8 cellular contexts compared by ENCODE assay signal in genomic region chr6:83221886-83222479, GRCh38. TPM values are rescaled to one million over a fixed set of nuclear protein-coding genes. Genes with fewer than 3 reads are reported as not detected.
A peak's percentile ranks its signal among the peaks of the same experiment; 100 is the strongest.
DNase-seq lines count a peak whose midpoint lies in the region; ATAC-seq and TF ChIP-seq lines count a peak whose summit lies in the region.

No MANE protein-coding gene starts in this region.

- ATAC-seq in stimulated activated memory B cell treated with anti-CD40 and anti-IgM and Interleukin-4, amounts not matched to agents 10 μg/mL and 1 μg/mL and 100 μg/mL, for 72 hours, result no peak
- no peak for ATAC-seq in GM18505 (IDR thresholded peaks at IDR 0.05; ENCODE audit: unreplicated experiment)

- TF ChIP-seq CTCF in fibroblast of villous mesenchyme (IDR thresholded peaks at IDR 0.05; ENCODE audit: insufficient read depth, low read depth, low read length), result peak; percentile 53

- H3K27ac Mint-ChIP-seq in stimulated activated memory B cell treated with anti-CD40 and anti-IgM and Interleukin-4, amounts not matched to agents 10 μg/mL and 1 μg/mL and 100 μg/mL, for 72 hours, result peak overlapping the region; percentile 32

- H3K9me3 Mint-ChIP-seq in stimulated activated memory B cell treated with anti-CD40 and anti-IgM and Interleukin-4, amounts not matched to agents 10 μg/mL and 1 μg/mL and 100 μg/mL, for 72 hours, result no peaks in the 10 kb centered on the region

- H3K27me3 Mint-ChIP-seq in stimulated activated memory B cell treated with anti-CD40 and anti-IgM and Interleukin-4, amounts not matched to agents 10 μg/mL and 1 μg/mL and 100 μg/mL, for 72 hours, result no peaks in the 10 kb centered on the region

- no peaks in the 10 kb centered on the region for H3K36me3 Mint-ChIP-seq in stimulated activated memory B cell treated with anti-CD40 and anti-IgM and Interleukin-4, amounts not matched to agents 10 μg/mL and 1 μg/mL and 100 μg/mL, for 72 hours

- peak; percentile 24 for DNase-seq in NCI-H510A treated with DMSO at 0.1 percent for 48 hours (lab: John Stamatoyannopoulos, UW)
- no peak for DNase-seq in NCI-H510A (lab: John Stamatoyannopoulos, UW)
- peak; percentile 83 for DNase-seq in KBM-7
- peak; percentile 50 for DNase-seq in RPMI7951 (ENCODE audit: low read depth)
- peak; percentile 67 for DNase-seq in fibroblast of villous mesenchyme (ENCODE audit: low read depth)
- no peak for DNase-seq in HK-2 (ENCODE audit: unreplicated experiment)

- H3K4me3 ChIP-seq in fibroblast of villous mesenchyme (ENCODE audit: low read depth, low read length), result no peak overlapping the region

- no peaks in the 10 kb centered on the region for H3K4me1 Mint-ChIP-seq in stimulated activated memory B cell treated with anti-CD40 and anti-IgM and Interleukin-4, amounts not matched to agents 10 μg/mL and 1 μg/mL and 100 μg/mL, for 72 hours

- no peak for TF ChIP-seq POLR2A in GM18505 (IDR thresholded peaks at IDR 0.05; ENCODE audit: borderline replicate concordance, extremely low read depth, insufficient read depth, insufficient read length)

- H3K4me3 Mint-ChIP-seq in stimulated activated memory B cell treated with anti-CD40 and anti-IgM and Interleukin-4, amounts not matched to agents 10 μg/mL and 1 μg/mL and 100 μg/mL, for 72 hours, result no peak overlapping the region

- in situ Hi-C loops in KBM-7 (cut with MboI; ENCODE audit: low pct_unique_long_range_greater_than_20kb, low sequenced_read_pairs), result no loop called here

RNA-seq across cellular contexts. Expression of gene RWDD2A, which starts 28.8 kb away (rescaled TPM):
- 2.9 and 3.0 TPM in 2 replicates for total RNA-seq in RPMI7951 (2014; rRNA removed; shearing (Covaris generic))
- total RNA-seq in fibroblast of villous mesenchyme, result 4.2 and 4.3 TPM in 2 replicates

RNA-seq across cellular contexts. Expression of gene PGM3, which starts 28.9 kb away (rescaled TPM):
- 66.7 and 85.9 TPM in 2 replicates for total RNA-seq in RPMI7951 (2014; rRNA removed; shearing (Covaris generic))
- total RNA-seq in fibroblast of villous mesenchyme, result 102 and 133 TPM in 2 replicates

Comparison
In these comparisons a context has a peak if more than half of its experiments do, and no peak if none do; other contexts are left out.
1. DNase-seq: peak in NCI-H510A treated with DMSO at 0.1 percent for 48 hours (single experiment), KBM-7 (single experiment), RPMI7951 (single experiment) and fibroblast of villous mesenchyme (single experiment); none in NCI-H510A (single experiment) and HK-2 (single experiment).